ENCODE assay signal across 1 cellular context in genomic region chr2:112055833-112056625, GRCh38.
TF ChIP-seq lines count a peak whose summit lies in the region.

No MANE protein-coding gene starts in this region.

TF ChIP-seq in GM12878, 131 proteins besides CTCF, POLR2A, EP300 and RAD21 (continued from another document):
- TF ChIP-seq E4F1 (IDR thresholded peaks at IDR 0.05; ENCODE audit: borderline replicate concordance, partially characterized antibody) (peak; percentile 27), KDM1A (IDR thresholded peaks at IDR 0.05; ENCODE audit: borderline replicate concordance) (no peak), BACH1 (IDR thresholded peaks at IDR 0.05; ENCODE audit: borderline replicate concordance) (0 out of 2 replicates have a peak, but pooled peaks have one; percentile 2), BHLHE40 (IDR thresholded peaks at IDR 0.05; ENCODE audit: borderline replicate concordance in 1 of 2, low read depth in 2 of 2, low read length in 1 of 2) (0 out of 4 replicates have a peak, but pooled peaks of 1 of the 2 experiments have one; percentile 9), RUNX3 (IDR thresholded peaks at IDR 0.05; ENCODE audit: low read length) (0 out of 2 replicates have a peak, but pooled peaks have one; percentile 14), ELK1 (IDR thresholded peaks at IDR 0.05; ENCODE audit: low read depth, low read length) (0 out of 2 replicates have a peak, but pooled peaks have one; percentile 14), IKZF2 (IDR thresholded peaks at IDR 0.05) (peak; percentile 44 to 59; a peak in 3 of 4 replicates), GABPA (IDR thresholded peaks at IDR 0.05; ENCODE audit: low read depth) (peak; percentile 60; the same call in 1 of the 2 replicates), IKZF1 (conservative IDR thresholded peaks at IDR 0.05) (0 out of 2 replicates have a peak, but pooled peaks have one; percentile 10), CREB1 (IDR thresholded peaks at IDR 0.05; ENCODE audit: low read depth) (0 out of 2 replicates have a peak, but pooled peaks have one; percentile 17), CHD2 (IDR thresholded peaks at IDR 0.05; ENCODE audit: borderline replicate concordance, low read depth, low read length) (no peak), RCOR1 (conservative IDR thresholded peaks at IDR 0.05; ENCODE audit: low read depth, low read length) (0 out of 2 replicates have a peak, but pooled peaks have one; percentile 32), NBN (IDR thresholded peaks at IDR 0.05) (peak; percentile 65), EED (IDR thresholded peaks at IDR 0.05; ENCODE audit: low read depth) (peak; percentile 17; the same call in 1 of the 2 replicates), ETV6 (conservative IDR thresholded peaks at IDR 0.05 in 1 of 2, IDR thresholded peaks at IDR 0.05 in 1 of 2; ENCODE audit: borderline replicate concordance in 1 of 2, low read depth in 1 of 2) (peak in 1 of 2 experiments; percentile 92; a peak in 2 of 4 replicates), TCF7 (IDR thresholded peaks at IDR 0.05; ENCODE audit: borderline replicate concordance) (no peak), JUND (IDR thresholded peaks at IDR 0.05; ENCODE audit: low read depth, low read length) (no peak), SUZ12 (IDR thresholded peaks at IDR 0.05; ENCODE audit: unreplicated experiment) (no peak), SPI1 (IDR thresholded peaks at IDR 0.05; ENCODE audit: borderline replicate concordance, insufficient read depth, low read depth, low read length) (peak; percentile 13; the same call in 1 of the 2 replicates), NFXL1 (IDR thresholded peaks at IDR 0.05; ENCODE audit: borderline replicate concordance) (no peak)
